Comparison of ENCODE assay signal across 34 cellular contexts in genomic region chr3:149999421-149999820, GRCh38.
"Had no signal": no experiment of that assay in that cellular context is flagged by ENCODE, and none has a peak within 500 bp of the region (broad histone marks: within the 10 kb centered on the region; RNA-seq: fewer than 3 reads in every experiment).

No MANE protein-coding gene starts in this region.

- H3K27me3 Mint-ChIP-seq: activated CD4-positive, alpha-beta T cell treated with anti-CD3 and anti-CD28 coated beads, Interleukin-2, amount 10 ng/mL, durations not matched to agents 24 days and 14 days had no signal

- H3K27me3 ChIP-seq: brain microvascular endothelial cell, cardiac muscle cell, Peyer's patch had no signal

- H3K4me3 Mint-ChIP-seq: activated CD4-positive, alpha-beta T cell treated with anti-CD3 and anti-CD28 coated beads, Interleukin-2, amount 10 ng/mL, durations not matched to agents 24 days and 14 days; activated CD8-positive, alpha-beta T cell treated with anti-CD3 and anti-CD28 coated beads for 36 hours; activated naive CD8-positive, alpha-beta T cell treated with anti-CD3 and anti-CD28 coated beads for 36 hours; activated T-cell treated with anti-CD3 and anti-CD28 coated beads, Interleukin-2, amount 50 U/mL, for 72 hours; activated T-helper 17 cell treated with anti-CD3 and anti-CD28 coated beads, Interleukin-2, amount 50 U/mL, for 72 hours; central memory CD8-positive, alpha-beta T cell had no signal

- H3K27ac ChIP-seq: brain microvascular endothelial cell, cardiac muscle cell, Peyer's patch, WERI-Rb-1 had no signal

- DNase-seq: activated CD4-positive, alpha-beta T cell treated with anti-CD3 and anti-CD28 coated beads, Interleukin-2, amount 10 ng/mL, durations not matched to agents 24 days and 14 days; activated CD4-positive, alpha-beta T cell treated with anti-CD3 and anti-CD28 coated beads, Interleukin-2, amount 50 U/mL, for 4 hours; activated CD4-positive, CD25-positive, alpha-beta regulatory T cell; activated CD8-positive, alpha-beta T cell treated with anti-CD3 and anti-CD28 coated beads for 36 hours; activated effector memory CD4-positive, alpha-beta T cell treated with anti-CD3 and anti-CD28 coated beads, Interleukin-2, amount 50 U/mL, for 16 hours; activated naive CD4-positive, alpha-beta T cell; activated naive CD4-positive, alpha-beta T cell treated with anti-CD3 and anti-CD28 coated beads, Interleukin-2, amount 50 U/mL, for 16 hours; activated naive CD8-positive, alpha-beta T cell treated with anti-CD3 and anti-CD28 coated beads for 36 hours; activated T-cell treated with anti-CD3 and anti-CD28 coated beads, Interleukin-2, amount 50 U/mL, for 1 hour; activated T-cell treated with anti-CD3 and anti-CD28 coated beads, Interleukin-2, amount 50 U/mL, for 72 hours; amniotic stem cell; aorta; brain microvascular endothelial cell; KG1; MM.1S; MV-4-11; NCI-H1092; NCI-H1436 treated with DMSO at 0.1 percent for 48 hours; NCI-H187 treated with DMSO at 0.1 percent for 48 hours; NCI-H2081; NCI-H345; NCI-H526 treated with DMSO at 0.1 percent for 48 hours; NK-92 treated with Interleukin-12 subunit alpha and Interleukin-12 subunit beta, amount 100 ng/mL, for 24 hours; PC-3; Peyer's patch; RPMI8226; SIG-M5; SW 1271; T-helper 1 cell; T1000; WERI-Rb-1 had no signal

- H3K4me3 ChIP-seq: cardiac muscle cell, Peyer's patch had no signal

- H3K27ac Mint-ChIP-seq: activated CD4-positive, alpha-beta T cell treated with anti-CD3 and anti-CD28 coated beads, Interleukin-2, amount 10 ng/mL, durations not matched to agents 24 days and 14 days; activated CD8-positive, alpha-beta T cell treated with anti-CD3 and anti-CD28 coated beads for 36 hours; activated naive CD8-positive, alpha-beta T cell treated with anti-CD3 and anti-CD28 coated beads for 36 hours; activated T-cell treated with anti-CD3 and anti-CD28 coated beads, Interleukin-2, amount 50 U/mL, for 72 hours; activated T-helper 17 cell treated with anti-CD3 and anti-CD28 coated beads, Interleukin-2, amount 50 U/mL, for 72 hours had no signal

- H3K36me3 ChIP-seq: brain microvascular endothelial cell, cardiac muscle cell, Peyer's patch, WERI-Rb-1 had no signal

- ATAC-seq: activated CD8-positive, alpha-beta T cell treated with anti-CD3 and anti-CD28 coated beads for 36 hours; activated T-cell treated with anti-CD3 and anti-CD28 coated beads, Interleukin-2, amount 50 U/mL, for 72 hours; activated T-helper 17 cell treated with anti-CD3 and anti-CD28 coated beads, Interleukin-2, amount 50 U/mL, for 72 hours; PC-3 had no signal

- H3K4me1 Mint-ChIP-seq: activated CD4-positive, alpha-beta T cell treated with anti-CD3 and anti-CD28 coated beads, Interleukin-2, amount 10 ng/mL, durations not matched to agents 24 days and 14 days; activated naive CD8-positive, alpha-beta T cell treated with anti-CD3 and anti-CD28 coated beads for 36 hours; activated T-helper 17 cell treated with anti-CD3 and anti-CD28 coated beads, Interleukin-2, amount 50 U/mL, for 72 hours; central memory CD8-positive, alpha-beta T cell had no signal

- H3K4me1 ChIP-seq: Peyer's patch had no signal
